ENCODE assay signal across 14 cellular contexts in genomic region chr10:66586073-66586472, GRCh38.
DNase-seq lines count a peak whose midpoint lies in the region; ATAC-seq, FAIRE-seq and TF ChIP-seq lines count a peak whose summit lies in the region.
"Had no signal": no experiment of that assay in that cellular context is flagged by ENCODE, and none has a peak within 500 bp of the region (broad histone marks: within the 10 kb centered on the region; RNA-seq: fewer than 3 reads in every experiment).

No MANE protein-coding gene starts in this region.

- no peaks in the 10 kb centered on the region for H3K4me1 Mint-ChIP-seq in astrocyte (ENCODE audit: low read depth, unreplicated experiment)
- no peaks in the 10 kb centered on the region for H3K4me1 Mint-ChIP-seq in activated CD4-positive, alpha-beta memory T cell treated with anti-CD3 and anti-CD28 coated beads for 36 hours (ENCODE audit: low read depth)
- H3K4me1 Mint-ChIP-seq: activated CD4-positive, alpha-beta T cell treated with anti-CD3 and anti-CD28 coated beads, Interleukin-2, amount 10 ng/mL, durations not matched to agents 24 days and 14 days; activated naive CD4-positive, alpha-beta T cell treated with anti-CD3 and anti-CD28 coated beads, Interleukin-2, amount 50 U/mL, for 24 hours; B cell had no signal

- H3K36me3 Mint-ChIP-seq in astrocyte (ENCODE audit: low read depth, unreplicated experiment), result no peaks in the 10 kb centered on the region
- no peaks in the 10 kb centered on the region for H3K36me3 Mint-ChIP-seq in activated CD4-positive, alpha-beta memory T cell treated with anti-CD3 and anti-CD28 coated beads for 36 hours
- H3K36me3 Mint-ChIP-seq: activated naive CD4-positive, alpha-beta T cell treated with anti-CD3 and anti-CD28 coated beads, Interleukin-2, amount 50 U/mL, for 24 hours had no signal

- no peak overlapping the region for H3K4me3 Mint-ChIP-seq in astrocyte (ENCODE audit: unreplicated experiment)
- no peak overlapping the region for H3K4me3 Mint-ChIP-seq in activated CD4-positive, alpha-beta memory T cell treated with anti-CD3 and anti-CD28 coated beads for 36 hours
- H3K4me3 Mint-ChIP-seq: activated CD4-positive, alpha-beta T cell treated with anti-CD3 and anti-CD28 coated beads, Interleukin-2, amount 10 ng/mL, durations not matched to agents 24 days and 14 days; activated naive CD4-positive, alpha-beta T cell treated with anti-CD3 and anti-CD28 coated beads, Interleukin-2, amount 50 U/mL, for 24 hours; B cell; dendritic cell treated with granulocyte-macrophage colony-stimulating factor and Interleukin-4, amounts not matched to agents 40 ng/mL and 50 ng/mL, for 4 days had no signal

- H3K9ac ChIP-seq in astrocyte (ENCODE audit: low read length), result no peak overlapping the region

- no peaks in the 10 kb centered on the region for H3K9me3 Mint-ChIP-seq in astrocyte (ENCODE audit: unreplicated experiment)
- H3K9me3 Mint-ChIP-seq in activated CD4-positive, alpha-beta memory T cell treated with anti-CD3 and anti-CD28 coated beads for 36 hours, result peaks cover 7% of the 10 kb centered on the region
- H3K9me3 Mint-ChIP-seq: activated CD4-positive, alpha-beta T cell treated with anti-CD3 and anti-CD28 coated beads, Interleukin-2, amount 10 ng/mL, durations not matched to agents 24 days and 14 days had no signal

- no peaks in the 10 kb centered on the region for H3K9me3 ChIP-seq in AG04450 (ENCODE audit: control insufficient read depth, insufficient read depth, low read length)
- peaks cover 3% of the 10 kb centered on the region for H3K9me3 ChIP-seq in astrocyte (ENCODE audit: insufficient read depth, low read depth, low read length)
- peaks cover 0 to 6% (median 0%) of the 10 kb centered on the region in 4 donors for H3K9me3 ChIP-seq in tibial nerve

- H3K4me2 ChIP-seq in astrocyte (ENCODE audit: low read length), result no peak overlapping the region

- H3K36me3 ChIP-seq in astrocyte (ENCODE audit: insufficient read depth, low read length) (no peaks in the 10 kb centered on the region), tibial nerve (no peaks in the 10 kb centered on the region)

- DNase-seq in AG04450 (ENCODE audit: low read depth, low spot score) (no peak), HT1080 (ENCODE audit: low read depth) (peak; percentile 35), astrocyte (ENCODE audit: low read depth) (peak; percentile 0), iris pigment epithelial cell (ENCODE audit: low read depth) (peak; percentile 62), tibial nerve (ENCODE audit: low spot score in 2 of 2) (no peak)
- no peak for DNase-seq in activated CD4-positive, alpha-beta memory T cell treated with anti-CD3 and anti-CD28 coated beads for 36 hours
- DNase-seq: activated CD4-positive, alpha-beta T cell treated with anti-CD3 and anti-CD28 coated beads, Interleukin-2, amount 10 ng/mL, durations not matched to agents 24 days and 14 days; glutamatergic neuron; SIG-M5 had no signal

- no peak for TF ChIP-seq POLR2A in tibial nerve (IDR thresholded peaks at IDR 0.05)

- POLR2A ChIA-PET in AG04450 (lab: Yijun Ruan, JAX), result no interaction called here
- POLR2A ChIA-PET in activated CD4-positive, alpha-beta memory T cell treated with anti-CD3 and anti-CD28 coated beads for 36 hours (lab: Charles Lee), result no interaction called here

- TF ChIP-seq CTCF in AG04450 (IDR thresholded peaks at IDR 0.05; ENCODE audit: low read depth, low read length), result peak; percentile 50
- no peak for TF ChIP-seq CTCF in astrocyte (IDR thresholded peaks at IDR 0.05; ENCODE audit: insufficient read depth, low read depth, low read length)
- TF ChIP-seq CTCF in tibial nerve (IDR thresholded peaks at IDR 0.05), result no peak

- no peak overlapping the region for H3K27ac ChIP-seq in AG04450 (ENCODE audit: low read depth, low read length)
- no peak overlapping the region for H3K27ac ChIP-seq in astrocyte (ENCODE audit: low read depth, low read length)
- no peak overlapping the region for H3K27ac ChIP-seq in tibial nerve

- 39 to 41% methylated on average over 5 of the region's 5 CpGs for WGBS in tibial nerve, 2 donors

- H2AFZ ChIP-seq in astrocyte (ENCODE audit: low read depth, low read length), result no peak overlapping the region

- intact Hi-C loops in activated CD4-positive, alpha-beta memory T cell treated with anti-CD3 and anti-CD28 coated beads for 36 hours (cut with micrococcal nuclease), result no loop called here

- no peaks in the 10 kb centered on the region for H3K27me3 ChIP-seq in AG04450 (ENCODE audit: control insufficient read depth, insufficient read depth, low read length)
- no peaks in the 10 kb centered on the region for H3K27me3 ChIP-seq in astrocyte (ENCODE audit: insufficient read depth, low read length)
- H3K27me3 ChIP-seq in tibial nerve, result no peaks in the 10 kb centered on the region

- H4K20me1 ChIP-seq in astrocyte (ENCODE audit: insufficient read depth, low read length), result no peaks in the 10 kb centered on the region

- H3K4me3 ChIP-seq in AG04450 (ENCODE audit: low read depth, low read length), result no peak overlapping the region
- H3K4me3 ChIP-seq in astrocyte (ENCODE audit: insufficient read depth, low read depth, low read length), result no peak overlapping the region
- no peak overlapping the region for H3K4me3 ChIP-seq in tibial nerve

- H3K27me3 Mint-ChIP-seq in astrocyte (ENCODE audit: low read depth, unreplicated experiment), result no peaks in the 10 kb centered on the region
- no peaks in the 10 kb centered on the region for H3K27me3 Mint-ChIP-seq in activated CD4-positive, alpha-beta memory T cell treated with anti-CD3 and anti-CD28 coated beads for 36 hours
- H3K27me3 Mint-ChIP-seq: activated CD4-positive, alpha-beta T cell treated with anti-CD3 and anti-CD28 coated beads, Interleukin-2, amount 10 ng/mL, durations not matched to agents 24 days and 14 days; activated naive CD4-positive, alpha-beta T cell treated with anti-CD3 and anti-CD28 coated beads, Interleukin-2, amount 50 U/mL, for 24 hours; B cell; dendritic cell treated with granulocyte-macrophage colony-stimulating factor and Interleukin-4, amounts not matched to agents 40 ng/mL and 50 ng/mL, for 4 days had no signal

- H3K27ac Mint-ChIP-seq in astrocyte (ENCODE audit: unreplicated experiment), result no peak overlapping the region
- no peak overlapping the region for H3K27ac Mint-ChIP-seq in activated CD4-positive, alpha-beta memory T cell treated with anti-CD3 and anti-CD28 coated beads for 36 hours
- H3K27ac Mint-ChIP-seq: activated CD4-positive, alpha-beta T cell treated with anti-CD3 and anti-CD28 coated beads, Interleukin-2, amount 10 ng/mL, durations not matched to agents 24 days and 14 days; activated naive CD4-positive, alpha-beta T cell treated with anti-CD3 and anti-CD28 coated beads, Interleukin-2, amount 50 U/mL, for 24 hours; B cell; dendritic cell treated with granulocyte-macrophage colony-stimulating factor and Interleukin-4, amounts not matched to agents 40 ng/mL and 50 ng/mL, for 4 days had no signal

- ATAC-seq in HG02973 (IDR thresholded peaks at IDR 0.05; ENCODE audit: unreplicated experiment) (no peak), HG03196 (IDR thresholded peaks at IDR 0.05; ENCODE audit: unreplicated experiment) (no peak)

- no peaks in the 10 kb centered on the region for H3K4me1 ChIP-seq in astrocyte (ENCODE audit: insufficient read depth, low read length)
- no peaks in the 10 kb centered on the region for H3K4me1 ChIP-seq in tibial nerve

- FAIRE-seq in astrocyte (lab: Jason Lieb, UNC), result no peak

- TF ChIP-seq EP300 in tibial nerve (IDR thresholded peaks at IDR 0.05), result no peak

- H3K79me2 ChIP-seq in astrocyte (ENCODE audit: insufficient read depth, low read length), result no peaks in the 10 kb centered on the region

- CTCF ChIA-PET in AG04450 (lab: Charles Lee), result interaction anchor here (0.9 to 2.6 kb wide), 8 partner anchors 16 to 345 kb away, joined by 3 to 11 read pairs (median 5); partner anchors contain the start of gene LRRTM3
- CTCF ChIA-PET in activated CD4-positive, alpha-beta memory T cell treated with anti-CD3 and anti-CD28 coated beads for 36 hours (lab: Charles Lee), result no interaction called here

Comparison
In these comparisons a context has a peak if more than half of its experiments do, and no peak if none do; other contexts are left out.
1. DNase-seq: peak in HT1080 (single experiment), astrocyte (single experiment) and iris pigment epithelial cell (single experiment); none in AG04450 (single experiment), activated CD4-positive, alpha-beta memory T cell treated with anti-CD3 and anti-CD28 coated beads for 36 hours (single experiment) and tibial nerve (0 of 2).